In the genomic region with DNA sequence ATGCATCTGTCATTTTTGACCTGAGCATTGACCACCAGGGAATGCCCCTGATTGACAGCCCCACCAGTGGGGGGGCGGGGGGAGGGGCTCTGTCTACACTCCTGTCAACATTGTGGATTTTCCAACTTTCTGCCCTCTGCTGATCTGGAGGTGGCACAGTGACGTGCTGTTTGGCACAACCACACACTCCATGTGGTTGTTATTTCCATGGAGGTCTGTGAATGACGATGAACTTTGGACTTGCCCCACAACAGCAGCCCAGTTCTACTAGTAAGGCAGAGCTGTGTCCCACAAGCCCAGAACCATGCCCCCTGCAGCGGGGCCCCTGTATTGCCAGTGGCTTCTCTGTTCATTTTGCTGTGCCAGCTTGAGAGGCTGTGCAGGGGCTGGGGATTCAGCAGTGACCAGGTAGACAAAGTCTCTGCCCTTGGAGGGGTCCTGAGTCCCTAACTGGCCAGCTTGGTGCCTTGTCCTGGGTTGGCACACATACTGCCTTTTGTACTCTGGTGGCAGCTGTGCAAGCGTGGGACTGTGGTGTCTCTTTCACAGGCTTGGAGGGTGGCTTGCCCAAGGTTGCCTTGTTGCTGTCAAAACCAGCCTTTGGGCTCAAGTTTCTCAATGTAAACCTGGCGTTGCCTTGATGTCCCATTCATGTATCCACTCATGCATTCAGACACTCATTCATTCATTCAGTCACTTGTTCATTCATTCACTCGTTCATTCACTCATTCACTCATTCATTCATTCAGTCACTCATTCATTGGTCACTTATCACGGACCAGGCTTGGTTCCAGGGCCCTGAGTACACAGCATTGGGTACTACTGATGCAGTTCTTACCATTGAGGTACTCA, we compare ENCODE assay signal across 24 cellular contexts.
A peak's percentile ranks its signal among the peaks of the same experiment; 100 is the strongest.
DNase-seq lines count a peak whose midpoint lies in the region; ATAC-seq, FAIRE-seq and TF ChIP-seq lines count a peak whose summit lies in the region.
"Had no signal": no experiment of that assay in that cellular context is flagged by ENCODE, and none has a peak within 500 bp of the region (broad histone marks: within the 10 kb centered on the region; RNA-seq: fewer than 3 reads in every experiment).

No MANE protein-coding gene starts in this region.

- BruUV-seq in HepG2 (replicated peaks; lab: Mats Ljungman, UMichigan) (no TSS peak), K562 (replicated peaks; lab: Mats Ljungman, UMichigan) (no TSS peak)

- intact Hi-C loops in HepG2 (cut with micrococcal nuclease; ENCODE audit: unreplicated experiment) (no loop called here), right lobe of liver (cut with DNase I) (no loop called here), K562 (cut with micrococcal nuclease) (no loop called here), lower leg skin (cut with DNase I; ENCODE audit: low total_unique reads) (no loop called here)

- H3K36me3 ChIP-seq in HepG2 (replicated peaks in 1 of 2; ENCODE audit: control insufficient read depth in 1 of 2, insufficient read depth in 2 of 2, low read length in 2 of 2) (no peaks in the 10 kb centered on the region), right lobe of liver (no peaks in the 10 kb centered on the region), K562 (ENCODE audit: control insufficient read depth, insufficient read depth, low read length) (no peaks in the 10 kb centered on the region)
- H3K36me3 ChIP-seq: tibial nerve, WERI-Rb-1 had no signal

- CTCF ChIA-PET in HepG2 (lab: Yijun Ruan, JAX; ENCODE audit: low intra/inter-chr PET ratio, low total read pairs), result no interaction called here
- CTCF ChIA-PET in K562 (lab: Yijun Ruan, JAX; ENCODE audit: low intra/inter-chr PET ratio), result no interaction called here

- H3K9me1 ChIP-seq in K562 (ENCODE audit: control insufficient read depth, insufficient read depth, low read length), result no peaks in the 10 kb centered on the region

- H3K4me2 ChIP-seq in HepG2 (ENCODE audit: low read depth, low read length) (no peak overlapping the region), K562 (ENCODE audit: insufficient read depth, low read length) (no peak overlapping the region)
- H3K4me2 ChIP-seq: GM23338 had no signal

- no peak for TF ChIP-seq CTCF in HepG2 (CRISPR knock-in tag; IDR thresholded peaks at IDR 0.05)
- TF ChIP-seq CTCF in right lobe of liver (IDR thresholded peaks at IDR 0.05), result no peak
- no peak for TF ChIP-seq CTCF in K562 (IDR thresholded peaks at IDR 0.05 in 2 of 3, conservative IDR thresholded peaks at IDR 0.05 in 1 of 3; ENCODE audit: insufficient read depth in 2 of 3, low read depth in 1 of 3, low read length in 3 of 3)
- no peak for TF ChIP-seq CTCF in lower leg skin (IDR thresholded peaks at IDR 0.05)

- H3K4me3 ChIP-seq in HepG2 (replicated peaks in 1 of 3; ENCODE audit: insufficient read depth in 1 of 3, low read depth in 2 of 3, low read length in 3 of 3) (no peak overlapping the region), right lobe of liver (no peak overlapping the region), K562 (no peak overlapping the region), lower leg skin (ENCODE audit: low read depth, poor library complexity, severe bottlenecking) (no peak overlapping the region)
- H3K4me3 ChIP-seq: dorsolateral prefrontal cortex, GM23338, tibial nerve had no signal

- WGBS in HepG2 (ENCODE audit: low lambda C conversion rate), result 14% methylated on average over 8 of the region's 8 CpGs
- WGBS in right lobe of liver (ENCODE audit: insufficient coverage, low coverage, low lambda C conversion rate, missing lambda C conversion rate), result 34% methylated on average over 4 of the region's 8 CpGs
- WGBS in K562 (ENCODE audit: insufficient coverage, low coverage, missing lambda C conversion rate), result 0% methylated on average over 7 of the region's 8 CpGs
- WGBS in lower leg skin, 2 donors, result 76 to 79% methylated on average over 7 to 8 of the region's 8 CpGs

- H3K9ac ChIP-seq in HepG2 (ENCODE audit: insufficient read depth, low read depth, low read length), result no peak overlapping the region
- H3K9ac ChIP-seq in K562 (ENCODE audit: insufficient read depth in 1 of 2, low read depth in 2 of 2, low read length in 2 of 2), result no peak overlapping the region

- in situ Hi-C loops in HepG2 (cut with HindIII; ENCODE audit: extremely low pct_ligation_motif_present, low pct_unique_long_range_greater_than_20kb) (no loop called here), K562 (cut with MboI) (loop anchor here (10.0 kb wide), 1 partner anchor 1960 kb away; no protein-coding TSS in a partner anchor)

- POLR2A ChIA-PET in HepG2 (lab: Yijun Ruan, JAX) (no interaction called here), K562 (lab: Yijun Ruan, JAX) (no interaction called here)

- DNase-seq in HepG2 (ENCODE audit: low spot score) (no peak), right lobe of liver (no peak), K562 (ENCODE audit: extremely low read depth in 1 of 4, low spot score in 3 of 4) (no peak), lower leg skin (ENCODE audit: low spot score in 2 of 2) (peak; percentile 11 to 80), iPS-NIHi7 (ENCODE audit: extremely low spot score) (no peak)
- no peak for DNase-seq in activated effector memory CD4-positive, alpha-beta T cell treated with anti-CD3 and anti-CD28 coated beads, Interleukin-2, amount 50 U/mL, for 16 hours
- DNase-seq: activated CD4-positive, alpha-beta T cell treated with anti-CD3 and anti-CD28 coated beads, Interleukin-2, amount 10 ng/mL, durations not matched to agents 24 days and 14 days; activated naive CD8-positive, alpha-beta T cell treated with anti-CD3 and anti-CD28 coated beads, Interleukin-2, amount 10 ng/mL, durations not matched to agents 7 days and 5 days; EL; KBM-7; left colon; naive thymus-derived CD4-positive, alpha-beta T cell; NCI-H1436 treated with DMSO at 0.1 percent for 48 hours; NCI-H2171; NCI-H510A treated with DMSO at 0.1 percent for 48 hours; nucleus accumbens; right cardiac atrium; WERI-Rb-1 had no signal

- no peaks in the 10 kb centered on the region for H3K9me3 ChIP-seq in HepG2 (ENCODE audit: low read length)
- no peaks in the 10 kb centered on the region for H3K9me3 ChIP-seq in right lobe of liver
- no peaks in the 10 kb centered on the region for H3K9me3 ChIP-seq in K562 (replicated peaks; ENCODE audit: control insufficient read depth, insufficient read depth, low read depth, low read length)
- H3K9me3 ChIP-seq: tibial nerve had no signal

- TF ChIP-seq RAD21 in HepG2 (CRISPR knock-in tag; IDR thresholded peaks at IDR 0.05) (no peak), K562 (CRISPR knock-in tag; conservative IDR thresholded peaks at IDR 0.05 in 1 of 2, IDR thresholded peaks at IDR 0.05 in 1 of 2) (no peak)

- no peak for TF ChIP-seq POLR2A in HepG2 (IDR thresholded peaks at IDR 0.05; ENCODE audit: insufficient read depth in 1 of 2, low read depth in 2 of 2, low read length in 2 of 2)
- TF ChIP-seq POLR2A in right lobe of liver (IDR thresholded peaks at IDR 0.05), result no peak
- TF ChIP-seq POLR2A in K562 (conservative IDR thresholded peaks at IDR 0.05), result no peak
- TF ChIP-seq POLR2A in lower leg skin (IDR thresholded peaks at IDR 0.05), result no peak

- H3K79me2 ChIP-seq in HepG2 (ENCODE audit: insufficient read depth, low read length) (no peaks in the 10 kb centered on the region), K562 (ENCODE audit: control insufficient read depth, insufficient read depth, low read length) (no peaks in the 10 kb centered on the region)

- H3K4me1 ChIP-seq in HepG2 (ENCODE audit: insufficient read depth, low read length) (no peaks in the 10 kb centered on the region), right lobe of liver (no peaks in the 10 kb centered on the region), K562 (replicated peaks in 1 of 2; ENCODE audit: control insufficient read depth in 2 of 2, insufficient read depth in 2 of 2, low read length in 2 of 2) (no peaks in the 10 kb centered on the region)
- H3K4me1 ChIP-seq: tibial nerve had no signal

- H3K27ac ChIP-seq in HepG2 (ENCODE audit: extremely low read length, insufficient read depth, low read length) (no peak overlapping the region), right lobe of liver (no peak overlapping the region), K562 (ENCODE audit: extremely low read depth, low read depth, low read length) (no peak overlapping the region)
- H3K27ac ChIP-seq: WERI-Rb-1 had no signal

- TF ChIP-seq EP300 in HepG2 (IDR thresholded peaks at IDR 0.05; ENCODE audit: low read depth in 2 of 2, low read length in 2 of 2), result no peak
- TF ChIP-seq EP300 in HepG2 (CRISPR knock-in tag; IDR thresholded peaks at IDR 0.05; ENCODE audit: borderline replicate concordance), result no peak
- TF ChIP-seq EP300 in K562 (IDR thresholded peaks at IDR 0.05; ENCODE audit: low read length), result no peak

- H2AFZ ChIP-seq in HepG2 (ENCODE audit: low read length) (no peak overlapping the region), K562 (ENCODE audit: low read depth, low read length) (no peak overlapping the region)
- H2AFZ ChIP-seq: GM23338 had no signal

- no peaks in the 10 kb centered on the region; the same call in 1 of the 2 replicates for H4K20me1 ChIP-seq in HepG2 (ENCODE audit: insufficient read depth, low read length)
- H4K20me1 ChIP-seq in K562 (replicated peaks; ENCODE audit: control insufficient read depth, insufficient read depth, low read length), result no peaks in the 10 kb centered on the region; the same call in 1 of the 2 replicates

- peaks cover 13 to 44% of the 10 kb centered on the region in 2 experiments for H3K27me3 ChIP-seq in HepG2 (ENCODE audit: control insufficient read depth in 1 of 2, insufficient read depth in 2 of 2, low read length in 2 of 2)
- no peaks in the 10 kb centered on the region for H3K27me3 ChIP-seq in right lobe of liver
- peaks cover 0 to 16% of the 10 kb centered on the region in 2 experiments; a peak in 2 of 5 replicates for H3K27me3 ChIP-seq in K562 (ENCODE audit: control insufficient read depth in 2 of 2, insufficient read depth in 2 of 2, low read length in 2 of 2)
- H3K27me3 ChIP-seq: dorsolateral prefrontal cortex had no signal

- no peak for ATAC-seq in HepG2
- ATAC-seq in right lobe of liver, result no peak
- ATAC-seq in K562, result no peak
- no peak for ATAC-seq in GM18858 (IDR thresholded peaks at IDR 0.05; ENCODE audit: unreplicated experiment)
- ATAC-seq: GM23338; left colon; naive thymus-derived CD4-positive, alpha-beta T cell; right cardiac atrium had no signal

- FAIRE-seq in HepG2 (lab: Jason Lieb, UNC), result no peak
- no peak for FAIRE-seq in K562 (lab: Jason Lieb, UNC)
- FAIRE-seq: astrocyte, RCC 7860 had no signal

TF ChIP-seq in HepG2, 621 proteins besides CTCF, POLR2A, EP300 and RAD21 (continues in another document):
- TF ChIP-seq ETV6 (CRISPR knock-in tag; conservative IDR thresholded peaks at IDR 0.05), result no peak
- TF ChIP-seq HMGA1 (CRISPR knock-in tag; conservative IDR thresholded peaks at IDR 0.05), result no peak

TF ChIP-seq in K562, 482 proteins besides CTCF, POLR2A, EP300 and RAD21:
- no peak for TF ChIP-seq NFIX (CRISPR knock-in tag; IDR thresholded peaks at IDR 0.05; ENCODE audit: low read depth)
- TF ChIP-seq ZNF24 (IDR thresholded peaks at IDR 0.05), result peak; percentile 92
TF ChIP-seq in K562: peak in this region for 1.

Comparison
In these comparisons a context has a peak if more than half of its experiments do, and no peak if none do; other contexts are left out.
1. DNase-seq: peak in lower leg skin (2 of 2); none in HepG2 (single experiment), right lobe of liver (0 of 3), K562 (0 of 4), iPS-NIHi7 (single experiment) and activated effector memory CD4-positive, alpha-beta T cell treated with anti-CD3 and anti-CD28 coated beads, Interleukin-2, amount 50 U/mL, for 16 hours (single experiment).